In the genomic region with DNA sequence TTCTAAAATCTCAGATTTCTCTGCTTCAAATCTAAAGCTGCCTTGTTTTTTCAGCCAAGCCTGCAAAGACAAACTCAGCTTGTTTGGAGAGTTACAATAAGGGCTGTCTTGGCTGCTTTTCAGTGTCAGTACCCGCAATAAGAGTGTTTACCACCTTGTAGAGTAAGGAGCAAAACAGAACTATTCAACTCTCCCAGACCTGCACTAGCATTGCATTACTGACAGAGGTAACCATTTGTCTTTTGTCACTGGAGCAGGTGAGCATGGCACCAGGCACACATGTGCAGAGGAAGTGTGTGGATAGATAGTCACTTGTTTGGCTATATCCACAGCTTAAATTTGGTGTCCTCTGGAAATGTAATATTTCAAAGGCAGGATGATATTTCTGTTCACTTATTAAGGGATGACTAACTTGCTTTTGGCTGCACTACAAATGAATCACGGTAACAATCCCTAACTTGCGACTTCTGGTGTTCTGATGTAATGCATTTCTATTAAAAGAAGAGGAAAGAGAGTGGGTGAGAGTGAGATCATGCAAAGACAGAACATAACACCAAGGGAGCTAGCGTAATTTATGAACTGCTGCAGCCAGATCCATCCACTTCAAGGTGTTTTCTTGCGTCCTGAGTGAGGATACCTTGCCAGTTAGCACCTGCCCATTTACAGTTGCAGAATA, we compare ENCODE assay signal across 12 cellular contexts. TPM values are rescaled to one million over a fixed set of nuclear protein-coding genes. Genes with fewer than 3 reads are reported as not detected.
DNase-seq lines count a peak whose midpoint lies in the region; ATAC-seq and TF ChIP-seq lines count a peak whose summit lies in the region.
"Had no signal": no experiment of that assay in that cellular context is flagged by ENCODE, and none has a peak within 500 bp of the region (broad histone marks: within the 10 kb centered on the region; RNA-seq: fewer than 3 reads in every experiment).

No MANE protein-coding gene starts in this region.

- TF ChIP-seq CTCF in right atrium auricular region (IDR thresholded peaks at IDR 0.05) (no peak), uterus (IDR thresholded peaks at IDR 0.05) (no peak)

- ATAC-seq in Right ventricle myocardium inferior (peak; percentile 66), GM19324 (IDR thresholded peaks at IDR 0.05; ENCODE audit: low FRiP score, unreplicated experiment) (no peak)
- ATAC-seq: naive thymus-derived CD4-positive, alpha-beta T cell had no signal

- H3K36me3 ChIP-seq in right atrium auricular region (no peaks in the 10 kb centered on the region), uterus (no peaks in the 10 kb centered on the region)
- H3K36me3 ChIP-seq: tibial nerve had no signal

- no peak for TF ChIP-seq POLR2A in uterus (IDR thresholded peaks at IDR 0.05)

- H3K9me3 ChIP-seq in right atrium auricular region (no peaks in the 10 kb centered on the region), uterus (no peaks in the 10 kb centered on the region)
- H3K9me3 ChIP-seq: tibial nerve had no signal

- H3K27me3 ChIP-seq in right atrium auricular region (no peaks in the 10 kb centered on the region), uterus (no peaks in the 10 kb centered on the region)

- no peak overlapping the region for H3K4me3 ChIP-seq in right atrium auricular region
- H3K4me3 ChIP-seq in uterus = no peak overlapping the region
- H3K4me3 ChIP-seq: tibial nerve had no signal

- DNase-seq in Right ventricle myocardium inferior (ENCODE audit: missing footprints) = no peak
- no peak for DNase-seq in right atrium auricular region (ENCODE audit: low spot score)
- peak; percentile 12 for DNase-seq in left kidney (ENCODE audit: low read depth, low spot score)
- peak in 1 of 2 donors; percentile 27 for DNase-seq in uterus
- DNase-seq in stimulated activated CD4-positive, alpha-beta T cell treated with anti-CD3 and anti-CD28 coated beads, Interleukin-15, amount 100 ng/mL, for 24 hours = no peak
- no peak for DNase-seq in NCI-H2196 treated with DMSO at 0.1 percent for 48 hours (lab: John Stamatoyannopoulos, UW; ENCODE audit: unreplicated experiment)
- DNase-seq: activated CD4-positive, alpha-beta memory T cell treated with anti-CD3 and anti-CD28 coated beads, Interleukin-2, amount 10 ng/mL, durations not matched to agents 7 days and 5 days; naive thymus-derived CD4-positive, alpha-beta T cell; NCI-H187 treated with DMSO at 0.1 percent for 48 hours had no signal

- peaks cover 0 to 11% of the 10 kb centered on the region in 2 donors for H3K4me1 ChIP-seq in right atrium auricular region
- H3K4me1 ChIP-seq in uterus = no peaks in the 10 kb centered on the region

- H3K27ac ChIP-seq in right atrium auricular region (peak overlapping the region in 1 of 2 donors; percentile 30), cingulate gyrus (ENCODE audit: low read depth, low read length) (peak overlapping the region; percentile 61), uterus (peak overlapping the region; percentile 65 to 68)
- H3K27ac ChIP-seq: tibial nerve had no signal

- intact Hi-C loops in Right ventricle myocardium inferior (cut with DNase I) = no loop called here
- intact Hi-C loops in uterus (cut with DNase I; ENCODE audit: low total_unique reads) = no loop called here

RNA-seq across cellular contexts. Expression of gene PTCHD1, which starts 38.6 kb away (rescaled TPM):
- total RNA-seq in Right ventricle myocardium inferior (0.05 TPM), right atrium auricular region (under 1 TPM; 0.07 to 0.20 TPM), uterus (10 to 100 TPM in 1 of 4 donors, 1 to 10 TPM in 3; 2.9 to 12.6 (median 5.3) TPM)
- total RNA-seq: activated CD4-positive, alpha-beta memory T cell treated with anti-CD3 and anti-CD28 coated beads, Interleukin-2, amount 10 ng/mL, durations not matched to agents 7 days and 5 days; naive thymus-derived CD4-positive, alpha-beta T cell had no signal
